8 cellular contexts compared by ENCODE assay signal in the genomic region with DNA sequence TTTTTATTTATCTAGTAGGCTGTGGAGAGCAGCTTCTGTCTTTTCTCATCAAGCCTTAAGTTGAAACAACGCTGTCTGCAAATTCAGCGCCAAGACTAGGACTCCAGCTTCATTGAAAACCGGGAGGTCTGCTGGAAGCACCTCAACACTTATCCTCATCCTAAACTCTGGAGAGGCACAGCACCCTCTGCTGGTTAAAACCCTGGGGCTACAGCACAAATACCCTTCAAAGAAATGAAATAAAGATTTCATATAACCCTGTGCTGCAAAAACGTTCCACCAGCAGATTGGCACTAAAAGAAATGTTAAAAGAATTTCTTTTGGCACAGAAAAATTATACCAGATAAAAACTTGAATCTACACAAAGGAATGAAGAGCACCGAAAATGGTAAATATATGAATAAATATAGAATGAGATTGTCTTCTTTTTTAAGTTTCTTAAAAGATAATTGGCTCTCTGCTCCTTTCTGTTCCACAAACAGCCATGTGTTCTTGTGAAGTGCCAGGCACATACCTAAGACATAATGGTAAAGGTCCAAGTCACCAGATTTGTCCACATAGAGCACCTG.
DNase-seq lines count a peak whose midpoint lies in the region; ATAC-seq, FAIRE-seq and TF ChIP-seq lines count a peak whose summit lies in the region.

No MANE protein-coding gene starts in this region.

- H3K27me3 Mint-ChIP-seq in CD8-positive, alpha-beta T cell (ENCODE audit: low read depth) = no peaks in the 10 kb centered on the region
- H3K27me3 Mint-ChIP-seq in T-helper 2 cell treated with Interferon-gamma antibody and Interleukin-4, amounts not matched to agents 5 μg/mL and 100 μg/mL, for 36 hours (ENCODE audit: low read depth) = peaks cover 15% of the 10 kb centered on the region
- no peaks in the 10 kb centered on the region for H3K27me3 Mint-ChIP-seq in stimulated activated memory B cell treated with anti-CD40 and anti-IgM and Interleukin-4, amounts not matched to agents 10 μg/mL and 1 μg/mL and 100 μg/mL, for 72 hours

- H3K9me3 Mint-ChIP-seq in CD8-positive, alpha-beta T cell = peaks cover 5% of the 10 kb centered on the region
- no peaks in the 10 kb centered on the region for H3K9me3 Mint-ChIP-seq in T-helper 2 cell treated with Interferon-gamma antibody and Interleukin-4, amounts not matched to agents 5 μg/mL and 100 μg/mL, for 36 hours
- H3K9me3 Mint-ChIP-seq in stimulated activated memory B cell treated with anti-CD40 and anti-IgM and Interleukin-4, amounts not matched to agents 10 μg/mL and 1 μg/mL and 100 μg/mL, for 72 hours = peaks cover 4% of the 10 kb centered on the region

- ATAC-seq in CD8-positive, alpha-beta T cell = no peak
- peak; percentile 63; the same call in 2 of the 3 replicates for ATAC-seq in HepG2
- no peak for ATAC-seq in GM18519 (IDR thresholded peaks at IDR 0.05; ENCODE audit: low FRiP score, unreplicated experiment)
- no peak for ATAC-seq in stimulated activated memory B cell treated with anti-CD40 and anti-IgM and Interleukin-4, amounts not matched to agents 10 μg/mL and 1 μg/mL and 100 μg/mL, for 72 hours

- H3K27ac Mint-ChIP-seq in CD8-positive, alpha-beta T cell = no peak overlapping the region
- H3K27ac Mint-ChIP-seq in T-helper 2 cell treated with Interferon-gamma antibody and Interleukin-4, amounts not matched to agents 5 μg/mL and 100 μg/mL, for 36 hours = no peak overlapping the region
- H3K27ac Mint-ChIP-seq in stimulated activated memory B cell treated with anti-CD40 and anti-IgM and Interleukin-4, amounts not matched to agents 10 μg/mL and 1 μg/mL and 100 μg/mL, for 72 hours = no peak overlapping the region

- H3K36me3 Mint-ChIP-seq in CD8-positive, alpha-beta T cell = no peaks in the 10 kb centered on the region
- no peaks in the 10 kb centered on the region for H3K36me3 Mint-ChIP-seq in T-helper 2 cell treated with Interferon-gamma antibody and Interleukin-4, amounts not matched to agents 5 μg/mL and 100 μg/mL, for 36 hours (ENCODE audit: low read depth)
- H3K36me3 Mint-ChIP-seq in stimulated activated memory B cell treated with anti-CD40 and anti-IgM and Interleukin-4, amounts not matched to agents 10 μg/mL and 1 μg/mL and 100 μg/mL, for 72 hours = no peaks in the 10 kb centered on the region

- H3K4me3 Mint-ChIP-seq in CD8-positive, alpha-beta T cell = no peak overlapping the region
- no peak overlapping the region for H3K4me3 Mint-ChIP-seq in T-helper 2 cell treated with Interferon-gamma antibody and Interleukin-4, amounts not matched to agents 5 μg/mL and 100 μg/mL, for 36 hours
- no peak overlapping the region for H3K4me3 Mint-ChIP-seq in stimulated activated memory B cell treated with anti-CD40 and anti-IgM and Interleukin-4, amounts not matched to agents 10 μg/mL and 1 μg/mL and 100 μg/mL, for 72 hours

- no peak overlapping the region for H3K4me3 ChIP-seq in CD8-positive, alpha-beta T cell (ENCODE audit: low read depth, low read length)
- H3K4me3 ChIP-seq in astrocyte of the spinal cord (ENCODE audit: low read depth, low read length) (no peak overlapping the region), HepG2 (replicated peaks in 1 of 3; ENCODE audit: insufficient read depth in 1 of 3, low read depth in 2 of 3, low read length in 3 of 3) (no peak overlapping the region)

- peak; percentile 64 for TF ChIP-seq CTCF in CD8-positive, alpha-beta T cell (IDR thresholded peaks at IDR 0.05)
- TF ChIP-seq CTCF in astrocyte of the spinal cord (IDR thresholded peaks at IDR 0.05; ENCODE audit: low read depth, low read length) (peak; percentile 46), HepG2 (CRISPR knock-in tag; IDR thresholded peaks at IDR 0.05) (peak; percentile 49)

- POLR2A ChIA-PET in CD8-positive, alpha-beta T cell (lab: Charles Lee) = no interaction called here
- POLR2A ChIA-PET in HepG2 (lab: Yijun Ruan, JAX) = no interaction called here

- no peak for FAIRE-seq in HepG2 (lab: Jason Lieb, UNC)

- BruUV-seq in HepG2 (replicated peaks; lab: Mats Ljungman, UMichigan) = no TSS peak

- intact Hi-C loops in CD8-positive, alpha-beta T cell (cut with DNase I, micrococcal nuclease) = loop anchor here (1.0 to 10.0 kb wide), 6 partner anchors 369 to 821 kb away; no protein-coding TSS in a partner anchor
- intact Hi-C loops in HepG2 (cut with micrococcal nuclease; ENCODE audit: unreplicated experiment) = no loop called here

- TF ChIP-seq POLR2A in HepG2 (IDR thresholded peaks at IDR 0.05; ENCODE audit: insufficient read depth in 1 of 2, low read depth in 2 of 2, low read length in 2 of 2) = no peak

- no peaks in the 10 kb centered on the region for H3K4me1 Mint-ChIP-seq in CD8-positive, alpha-beta T cell (ENCODE audit: low read depth)
- peaks cover 2% of the 10 kb centered on the region for H3K4me1 Mint-ChIP-seq in T-helper 2 cell treated with Interferon-gamma antibody and Interleukin-4, amounts not matched to agents 5 μg/mL and 100 μg/mL, for 36 hours (ENCODE audit: low read depth)
- peaks cover 6% of the 10 kb centered on the region for H3K4me1 Mint-ChIP-seq in stimulated activated memory B cell treated with anti-CD40 and anti-IgM and Interleukin-4, amounts not matched to agents 10 μg/mL and 1 μg/mL and 100 μg/mL, for 72 hours

- no peaks in the 10 kb centered on the region for H3K4me1 ChIP-seq in CD8-positive, alpha-beta T cell (ENCODE audit: insufficient read depth, low read length)
- H3K4me1 ChIP-seq in HepG2 (ENCODE audit: insufficient read depth, low read length) = no peaks in the 10 kb centered on the region

- no peaks in the 10 kb centered on the region for H3K9me3 ChIP-seq in CD8-positive, alpha-beta T cell (ENCODE audit: low read length)
- no peaks in the 10 kb centered on the region for H3K9me3 ChIP-seq in HepG2 (ENCODE audit: low read length)

- in situ Hi-C loops in astrocyte of the spinal cord (cut with HindIII; ENCODE audit: low sequenced_read_pairs) (no loop called here), HepG2 (cut with HindIII; ENCODE audit: extremely low pct_ligation_motif_present, low pct_unique_long_range_greater_than_20kb) (no loop called here)

- no peaks in the 10 kb centered on the region for H4K20me1 ChIP-seq in HepG2 (ENCODE audit: insufficient read depth, low read length)

- H3K27ac ChIP-seq in CD8-positive, alpha-beta T cell (ENCODE audit: low read depth, low read length) = no peak overlapping the region
- H3K27ac ChIP-seq in HepG2 (ENCODE audit: extremely low read length, insufficient read depth, low read length) = no peak overlapping the region

- WGBS in HepG2 (ENCODE audit: low lambda C conversion rate) = 39% methylated on average over 5 of the region's 5 CpGs

- CTCF ChIA-PET in CD8-positive, alpha-beta T cell (lab: Charles Lee) = interaction anchor here (0.6 to 1.0 kb wide), 6 partner anchors 11 to 779 kb away, joined by 3 to 6 read pairs (median 4); no protein-coding TSS in a partner anchor
- CTCF ChIA-PET in HepG2 (lab: Yijun Ruan, JAX; ENCODE audit: low intra/inter-chr PET ratio, low total read pairs) = interaction anchor here (1.3 kb wide), 1 partner anchor 370 kb away, joined by 5 read pairs; no protein-coding TSS in a partner anchor

- peak; percentile 5 to 63 (median 37) for DNase-seq in CD8-positive, alpha-beta T cell
- DNase-seq in HT-29 (ENCODE audit: low spot score) (peak; percentile 19), astrocyte of the spinal cord (ENCODE audit: low read depth, low spot score) (peak; percentile 19), HepG2 (ENCODE audit: low spot score) (peak; percentile 30)
- DNase-seq in T-helper 2 cell treated with Interferon-gamma antibody and Interleukin-4, amounts not matched to agents 5 μg/mL and 100 μg/mL, for 36 hours (ENCODE audit: low spot score) = peak; percentile 41
- DNase-seq in stimulated activated CD8-positive, alpha-beta memory T cell treated with anti-CD3 and anti-CD28 coated beads, Interleukin-4, amount 100 ng/mL, for 1 hour (ENCODE audit: low read depth in 2 of 2, low spot score in 1 of 2) = peak; percentile 16 to 19

- TF ChIP-seq RAD21 in HepG2 (CRISPR knock-in tag; IDR thresholded peaks at IDR 0.05) = no peak

- H3K4me2 ChIP-seq in HepG2 (ENCODE audit: low read depth, low read length) = no peak overlapping the region

- TF ChIP-seq EP300 in HepG2 (IDR thresholded peaks at IDR 0.05; ENCODE audit: low read depth in 2 of 2, low read length in 2 of 2) = no peak
- TF ChIP-seq EP300 in HepG2 (CRISPR knock-in tag; IDR thresholded peaks at IDR 0.05; ENCODE audit: borderline replicate concordance) = no peak

- H3K79me2 ChIP-seq in HepG2 (ENCODE audit: insufficient read depth, low read length) = no peaks in the 10 kb centered on the region

- H3K9ac ChIP-seq in HepG2 (ENCODE audit: insufficient read depth, low read depth, low read length) = no peak overlapping the region

- H3K36me3 ChIP-seq in CD8-positive, alpha-beta T cell (ENCODE audit: insufficient read depth, low read length) = no peaks in the 10 kb centered on the region
- no peaks in the 10 kb centered on the region for H3K36me3 ChIP-seq in HepG2 (replicated peaks in 1 of 2; ENCODE audit: control insufficient read depth in 1 of 2, insufficient read depth in 2 of 2, low read length in 2 of 2)

- no peak overlapping the region for H2AFZ ChIP-seq in HepG2 (ENCODE audit: low read length)

- no peaks in the 10 kb centered on the region for H3K27me3 ChIP-seq in CD8-positive, alpha-beta T cell (ENCODE audit: insufficient read depth, low read length)
- no peaks in the 10 kb centered on the region for H3K27me3 ChIP-seq in HepG2 (ENCODE audit: control insufficient read depth in 1 of 2, insufficient read depth in 2 of 2, low read length in 2 of 2)

TF ChIP-seq in HepG2, 621 proteins besides CTCF, POLR2A, EP300 and RAD21 (continues in another document):
- TF ChIP-seq ZNF678 (CRISPR knock-in tag; IDR thresholded peaks at IDR 0.05) = no peak
